In genomic region chr2:27185331-27186026, GRCh38 we compare ENCODE assay signal across 9 cellular contexts. TPM values are rescaled to one million over a fixed set of nuclear protein-coding genes. Genes with fewer than 3 reads are reported as not detected.
A peak's percentile ranks its signal among the peaks of the same experiment; 100 is the strongest.
DNase-seq lines count a peak whose midpoint lies in the region; ATAC-seq and TF ChIP-seq lines count a peak whose summit lies in the region.
"Had no signal": no experiment of that assay in that cellular context is flagged by ENCODE, and none has a peak within 500 bp of the region (broad histone marks: within the 10 kb centered on the region; RNA-seq: fewer than 3 reads in every experiment).

No MANE protein-coding gene starts in this region.

- H3K9me2 ChIP-seq in PC-3 (replicated peaks; ENCODE audit: low read length): no peaks in the 10 kb centered on the region

- no peaks in the 10 kb centered on the region for H3K27me3 Mint-ChIP-seq in progenitor cell of endocrine pancreas

- H4K20me1 ChIP-seq in PC-3 (ENCODE audit: low read length): no peaks in the 10 kb centered on the region

- H3K79me2 ChIP-seq in PC-3 (ENCODE audit: low read length): no peaks in the 10 kb centered on the region

- peaks cover 4% of the 10 kb centered on the region; the same call in 1 of the 2 replicates for H3K27me3 ChIP-seq in PC-3 (ENCODE audit: low read length)
- no peaks in the 10 kb centered on the region for H3K27me3 ChIP-seq in prostate gland (replicated peaks; ENCODE audit: insufficient read depth)

- H3K9ac ChIP-seq in PC-3 (ENCODE audit: low read length): no peak overlapping the region

- TF ChIP-seq POLR2A in prostate gland (IDR thresholded peaks at IDR 0.05): no peak

- POLR2A ChIA-PET in PC-3 (lab: Charles Lee; ENCODE audit: unreplicated experiment): no interaction called here

- H3K4me2 ChIP-seq in PC-3 (ENCODE audit: low read length): no peak overlapping the region

- TF ChIP-seq CTCF in PC-3 (conservative IDR thresholded peaks at IDR 0.05; ENCODE audit: low read depth, low read length) (no peak), fibroblast of the aortic adventitia (IDR thresholded peaks at IDR 0.05; ENCODE audit: insufficient read depth, low read length) (no peak), prostate gland (IDR thresholded peaks at IDR 0.05) (no peak), progenitor cell of endocrine pancreas (IDR thresholded peaks at IDR 0.05; ENCODE audit: unreplicated experiment) (no peak)

- ATAC-seq in PC-3: no peak
- ATAC-seq in HG03280 (IDR thresholded peaks at IDR 0.05; ENCODE audit: unreplicated experiment): no peak

- WGBS in prostate gland: 15% methylated on average over 6 of the region's 6 CpGs

- H3K36me3 ChIP-seq in PC-3 (ENCODE audit: low read depth, low read length) (no peaks in the 10 kb centered on the region), prostate gland (no peaks in the 10 kb centered on the region)

- H3K4me3 ChIP-seq in PC-3 (ENCODE audit: low read length) (no peak overlapping the region), fibroblast of the aortic adventitia (ENCODE audit: low read depth, low read length) (no peak overlapping the region), prostate gland (no peak overlapping the region)

- H3K27ac Mint-ChIP-seq in progenitor cell of endocrine pancreas: no peak overlapping the region

- H3K4me1 ChIP-seq in PC-3 (ENCODE audit: insufficient read depth, low read length): no peaks in the 10 kb centered on the region
- H3K4me1 ChIP-seq in prostate gland (replicated peaks): no peaks in the 10 kb centered on the region

- H3K9me3 Mint-ChIP-seq in progenitor cell of endocrine pancreas (ENCODE audit: low read depth): no peaks in the 10 kb centered on the region

- no peaks in the 10 kb centered on the region for H3F3A ChIP-seq in PC-3 (ENCODE audit: low read length, unreplicated experiment)

- no peaks in the 10 kb centered on the region for H3K36me3 Mint-ChIP-seq in progenitor cell of endocrine pancreas (ENCODE audit: insufficient read depth)

- BruUV-seq in PC-3 (replicated peaks; lab: Mats Ljungman, UMichigan): no TSS peak

- peak; percentile 15 for DNase-seq in Daoy (ENCODE audit: low read depth)
- no peak for DNase-seq in PC-3
- peak; percentile 90 for DNase-seq in fibroblast of the aortic adventitia (ENCODE audit: low read depth)
- DNase-seq in prostate gland (ENCODE audit: low spot score): no peak
- no peak for DNase-seq in progenitor cell of endocrine pancreas (ENCODE audit: low spot score, unreplicated experiment)
- no peak for DNase-seq in SK-N-DZ (ENCODE audit: low spot score)
- no peak for DNase-seq in COR-L47 (lab: John Stamatoyannopoulos, UW)

- H3K27ac ChIP-seq in PC-3 (ENCODE audit: low read length) (no peak overlapping the region), prostate gland (peak overlapping the region; percentile 49 to 56)

- CTCF ChIA-PET in PC-3 (lab: Charles Lee): no interaction called here

- no peak overlapping the region for H3K4me3 Mint-ChIP-seq in progenitor cell of endocrine pancreas (ENCODE audit: low read depth)

- intact Hi-C loops in PC-3 (cut with micrococcal nuclease) (no loop called here), prostate gland (cut with DNase I) (no loop called here)

- H3K4me1 Mint-ChIP-seq in progenitor cell of endocrine pancreas (ENCODE audit: low read depth): no peaks in the 10 kb centered on the region

- H3K9me3 ChIP-seq in PC-3 (ENCODE audit: low read length) (no peaks in the 10 kb centered on the region), prostate gland (no peaks in the 10 kb centered on the region)

- 0 out of 2 replicates have a peak overlapping the region, but pooled peaks have one; percentile 42 for H2AFZ ChIP-seq in PC-3 (ENCODE audit: low read length)

RNA-seq across cellular contexts. Expression of gene ATRAID, which starts 26.4 kb away (rescaled TPM):
- total RNA-seq in Daoy (2014; rRNA removed; shearing (Covaris generic)): 94.2 and 249 TPM in 2 replicates
- total RNA-seq in PC-3 (2014; rRNA removed) (111 and 130 TPM in 2 replicates), fibroblast of the aortic adventitia (ENCODE audit: low replicate concordance) (135 and 216 TPM in 2 replicates), prostate gland (100 to 1,000 TPM; 217 to 222 TPM), progenitor cell of endocrine pancreas (96.4 and 107 TPM in 2 replicates)
- polyA plus RNA-seq in SK-N-DZ (2014; cell fraction: cytosol; rRNA removed): 81.9 and 82.0 TPM in 2 replicates
- 70.3 and 71.0 TPM in 2 replicates for polyA plus RNA-seq in SK-N-DZ (2014; cell fraction: nucleus; rRNA removed)

RNA-seq across cellular contexts. Expression of gene SLC5A6, which starts 26.6 kb away (rescaled TPM):
- 86.8 and 101 TPM in 2 replicates for total RNA-seq in Daoy (2014; rRNA removed; shearing (Covaris generic))
- total RNA-seq in PC-3 (2014; rRNA removed): 46.0 and 48.1 TPM in 2 replicates
- 12.9 and 20.0 TPM in 2 replicates for total RNA-seq in fibroblast of the aortic adventitia (ENCODE audit: low replicate concordance)
- total RNA-seq in prostate gland: 10 to 100 TPM; 23.9 to 65.2 TPM
- total RNA-seq in progenitor cell of endocrine pancreas: 66.7 and 70.8 TPM in 2 replicates
- polyA plus RNA-seq in SK-N-DZ (2014; cell fraction: cytosol; rRNA removed): 43.4 and 61.7 TPM in 2 replicates
- polyA plus RNA-seq in SK-N-DZ (2014; cell fraction: nucleus; rRNA removed): 173 and 175 TPM in 2 replicates

RNA-seq across cellular contexts. Expression of gene CAD, which starts 31.7 kb away (rescaled TPM):
- total RNA-seq in Daoy (2014; rRNA removed; shearing (Covaris generic)): 26.6 and 29.7 TPM in 2 replicates
- 85.9 and 121 TPM in 2 replicates for total RNA-seq in PC-3 (2014; rRNA removed)
- 28.9 and 35.5 TPM in 2 replicates for total RNA-seq in fibroblast of the aortic adventitia (ENCODE audit: low replicate concordance)
- 10 to 100 TPM; 16.0 to 63.6 TPM for total RNA-seq in prostate gland
- 59.3 and 59.7 TPM in 2 replicates for total RNA-seq in progenitor cell of endocrine pancreas
- polyA plus RNA-seq in SK-N-DZ (2014; cell fraction: cytosol; rRNA removed): 13.7 and 16.1 TPM in 2 replicates
- 48.8 and 62.5 TPM in 2 replicates for polyA plus RNA-seq in SK-N-DZ (2014; cell fraction: nucleus; rRNA removed)

RNA-seq across cellular contexts. Expression of gene TCF23, which starts 36.7 kb away (rescaled TPM):
- not detected in 2 replicates for total RNA-seq in Daoy (2014; rRNA removed; shearing (Covaris generic))
- total RNA-seq in PC-3 (2014; rRNA removed) (not detected in 2 replicates), fibroblast of the aortic adventitia (ENCODE audit: low replicate concordance) (2.3 TPM in 1 of 2 replicates, not detected in the other), prostate gland (1 to 10 TPM in 1 of 2 donors, not detected in 1; 8.5 TPM), progenitor cell of endocrine pancreas (not detected in 2 replicates)
- polyA plus RNA-seq in SK-N-DZ (2014; cell fraction: cytosol; rRNA removed): not detected in 2 replicates
- not detected in 2 replicates for polyA plus RNA-seq in SK-N-DZ (2014; cell fraction: nucleus; rRNA removed)
- total RNA-seq: glomerular endothelial cell had no signal

RNA-seq across cellular contexts. Expression of gene PRR30, which starts 46.3 kb away (rescaled TPM):
- not detected in 2 replicates for total RNA-seq in Daoy (2014; rRNA removed; shearing (Covaris generic))
- not detected in 2 replicates for total RNA-seq in PC-3 (2014; rRNA removed)
- total RNA-seq in fibroblast of the aortic adventitia (ENCODE audit: low replicate concordance): not detected in 2 replicates
- 1 to 10 TPM in 1 of 2 donors, not detected in 1; 1.1 TPM for total RNA-seq in prostate gland
- not detected in 2 replicates for total RNA-seq in progenitor cell of endocrine pancreas
- polyA plus RNA-seq in SK-N-DZ (2014; cell fraction: cytosol; rRNA removed): not detected in 2 replicates
- not detected in 2 replicates for polyA plus RNA-seq in SK-N-DZ (2014; cell fraction: nucleus; rRNA removed)
- total RNA-seq: glomerular endothelial cell had no signal

Comparison
In these comparisons a context has a peak if more than half of its experiments do, and no peak if none do; other contexts are left out.
1. DNase-seq: peak in Daoy (single experiment) and fibroblast of the aortic adventitia (single experiment); none in PC-3 (single experiment), prostate gland (single experiment), progenitor cell of endocrine pancreas (single experiment), SK-N-DZ (single experiment) and COR-L47 (single experiment).